ENCODE assay signal across 1 cellular context in the genomic region with DNA sequence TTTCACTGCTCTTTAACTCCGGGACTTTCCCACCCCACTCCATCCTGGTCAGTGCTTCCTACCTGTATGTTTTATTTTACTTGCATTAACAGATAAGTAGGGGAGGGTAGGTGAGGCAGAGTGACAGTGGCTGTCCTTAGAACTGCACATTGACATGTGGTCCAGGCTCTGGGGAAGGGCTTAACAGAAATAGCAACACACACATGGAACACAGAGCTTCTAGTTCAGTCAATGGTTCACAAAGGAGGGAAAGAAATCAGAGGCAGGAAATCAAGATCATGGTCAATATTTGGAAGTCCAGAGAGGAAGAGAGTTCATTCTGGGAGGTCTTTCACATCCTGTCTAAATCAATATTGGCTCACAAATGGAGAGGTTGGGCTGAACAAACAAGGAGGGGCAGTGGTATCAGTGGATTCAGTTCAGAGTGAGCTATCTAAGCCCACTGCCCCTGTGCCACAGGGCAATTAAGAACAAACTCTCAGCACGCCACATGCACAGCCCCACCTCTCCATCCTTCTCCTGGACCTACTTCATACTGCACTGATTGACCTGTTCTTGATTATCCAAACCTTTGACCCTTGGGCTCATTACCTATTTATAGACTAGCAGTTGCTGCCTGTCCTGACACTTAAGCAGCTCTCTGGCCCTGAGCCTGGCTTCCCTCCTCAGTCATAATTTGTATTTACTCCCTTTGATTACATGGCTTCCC.
TF ChIP-seq lines count a peak whose summit lies in the region.

No MANE protein-coding gene starts in this region.

TF ChIP-seq in HepG2, 621 proteins besides CTCF, POLR2A, EP300 and RAD21 (continued from another document and continues in another):
- 0 out of 2 replicates have a peak, but pooled peaks have one; percentile 10 for TF ChIP-seq PBX2 (CRISPR knock-in tag; IDR thresholded peaks at IDR 0.05)
- TF ChIP-seq PRPF4 (IDR thresholded peaks at IDR 0.05; ENCODE audit: low read depth, low read length, poor library complexity, severe bottlenecking) = no peak
- 0 out of 2 replicates have a peak, but pooled peaks have one; percentile 45 for TF ChIP-seq ZBTB3 (CRISPR knock-in tag; IDR thresholded peaks at IDR 0.05; ENCODE audit: borderline replicate concordance, low read depth)
- TF ChIP-seq GABPB1 (CRISPR knock-in tag; IDR thresholded peaks at IDR 0.05) = peak; percentile 56; the same call in 1 of the 2 replicates
- TF ChIP-seq, protein P1, sequence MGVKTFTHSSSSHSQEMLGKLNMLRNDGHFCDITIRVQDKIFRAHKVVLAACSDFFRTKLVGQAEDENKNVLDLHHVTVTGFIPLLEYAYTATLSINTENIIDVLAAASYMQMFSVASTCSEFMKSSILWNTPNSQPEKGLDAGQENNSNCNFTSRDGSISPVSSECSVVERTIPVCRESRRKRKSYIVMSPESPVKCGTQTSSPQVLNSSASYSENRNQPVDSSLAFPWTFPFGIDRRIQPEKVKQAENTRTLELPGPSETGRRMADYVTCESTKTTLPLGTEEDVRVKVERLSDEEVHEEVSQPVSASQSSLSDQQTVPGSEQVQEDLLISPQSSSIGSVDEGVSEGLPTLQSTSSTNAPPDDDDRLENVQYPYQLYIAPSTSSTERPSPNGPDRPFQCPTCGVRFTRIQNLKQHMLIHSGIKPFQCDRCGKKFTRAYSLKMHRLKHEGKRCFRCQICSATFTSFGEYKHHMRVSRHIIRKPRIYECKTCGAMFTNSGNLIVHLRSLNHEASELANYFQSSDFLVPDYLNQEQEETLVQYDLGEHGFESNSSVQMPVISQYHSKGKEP (CRISPR knock-in tag; IDR thresholded peaks at IDR 0.05) = no peak
- no peak for TF ChIP-seq NONO (IDR thresholded peaks at IDR 0.05)
- peak; percentile 54 for TF ChIP-seq NONO (CRISPR knock-in tag; conservative IDR thresholded peaks at IDR 0.05)
- TF ChIP-seq NFATC3 (CRISPR knock-in tag; IDR thresholded peaks at IDR 0.05) = no peak
- TF ChIP-seq PITX1 (CRISPR knock-in tag; IDR thresholded peaks at IDR 0.05) = peak; percentile 95
- TF ChIP-seq ZNF180 (CRISPR knock-in tag; IDR thresholded peaks at IDR 0.05; ENCODE audit: borderline replicate concordance, low read depth) = no peak
- no peak for TF ChIP-seq USF2 (IDR thresholded peaks at IDR 0.05; ENCODE audit: low read depth, low read length)
- no peak for TF ChIP-seq USF2 (CRISPR knock-in tag; IDR thresholded peaks at IDR 0.05; ENCODE audit: borderline replicate concordance)
- TF ChIP-seq ARID2 (CRISPR knock-in tag; IDR thresholded peaks at IDR 0.05; ENCODE audit: borderline replicate concordance) = no peak
- TF ChIP-seq ZNF17 (CRISPR knock-in tag; IDR thresholded peaks at IDR 0.05) = no peak
- TF ChIP-seq, protein P2, sequence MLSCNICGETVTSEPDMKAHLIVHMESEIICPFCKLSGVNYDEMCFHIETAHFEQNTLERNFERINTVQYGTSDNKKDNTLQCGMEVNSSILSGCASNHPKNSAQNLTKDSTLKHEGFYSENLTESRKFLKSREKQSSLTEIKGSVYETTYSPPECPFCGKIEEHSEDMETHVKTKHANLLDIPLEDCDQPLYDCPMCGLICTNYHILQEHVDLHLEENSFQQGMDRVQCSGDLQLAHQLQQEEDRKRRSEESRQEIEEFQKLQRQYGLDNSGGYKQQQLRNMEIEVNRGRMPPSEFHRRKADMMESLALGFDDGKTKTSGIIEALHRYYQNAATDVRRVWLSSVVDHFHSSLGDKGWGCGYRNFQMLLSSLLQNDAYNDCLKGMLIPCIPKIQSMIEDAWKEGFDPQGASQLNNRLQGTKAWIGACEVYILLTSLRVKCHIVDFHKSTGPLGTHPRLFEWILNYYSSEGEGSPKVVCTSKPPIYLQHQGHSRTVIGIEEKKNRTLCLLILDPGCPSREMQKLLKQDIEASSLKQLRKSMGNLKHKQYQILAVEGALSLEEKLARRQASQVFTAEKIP (CRISPR knock-in tag; IDR thresholded peaks at IDR 0.05; ENCODE audit: borderline replicate concordance) = no peak
- no peak for TF ChIP-seq TRIM22 (IDR thresholded peaks at IDR 0.05)
- TF ChIP-seq ZFP36 (IDR thresholded peaks at IDR 0.05; ENCODE audit: borderline replicate concordance, low read depth, low read length, partially characterized antibody) = no peak
- peak; percentile 91 for TF ChIP-seq ZNF317 (CRISPR knock-in tag; IDR thresholded peaks at IDR 0.05)
- no peak for TF ChIP-seq NRL (CRISPR knock-in tag; IDR thresholded peaks at IDR 0.05; ENCODE audit: borderline replicate concordance)
- TF ChIP-seq CHD4 (IDR thresholded peaks at IDR 0.05; ENCODE audit: borderline replicate concordance, low read length) = no peak
- peak in 1 of 2 experiments; percentile 90; a peak in 2 of 4 replicates for TF ChIP-seq KLF16 (CRISPR knock-in tag; IDR thresholded peaks at IDR 0.05)
- TF ChIP-seq SMAD1 (CRISPR knock-in tag; IDR thresholded peaks at IDR 0.05; ENCODE audit: borderline replicate concordance, low read depth) = no peak
- TF ChIP-seq, protein P3, sequence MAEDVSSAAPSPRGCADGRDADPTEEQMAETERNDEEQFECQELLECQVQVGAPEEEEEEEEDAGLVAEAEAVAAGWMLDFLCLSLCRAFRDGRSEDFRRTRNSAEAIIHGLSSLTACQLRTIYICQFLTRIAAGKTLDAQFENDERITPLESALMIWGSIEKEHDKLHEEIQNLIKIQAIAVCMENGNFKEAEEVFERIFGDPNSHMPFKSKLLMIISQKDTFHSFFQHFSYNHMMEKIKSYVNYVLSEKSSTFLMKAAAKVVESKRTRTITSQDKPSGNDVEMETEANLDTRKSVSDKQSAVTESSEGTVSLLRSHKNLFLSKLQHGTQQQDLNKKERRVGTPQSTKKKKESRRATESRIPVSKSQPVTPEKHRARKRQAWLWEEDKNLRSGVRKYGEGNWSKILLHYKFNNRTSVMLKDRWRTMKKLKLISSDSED (CRISPR knock-in tag; IDR thresholded peaks at IDR 0.05) = no peak
- TF ChIP-seq, protein P4, sequence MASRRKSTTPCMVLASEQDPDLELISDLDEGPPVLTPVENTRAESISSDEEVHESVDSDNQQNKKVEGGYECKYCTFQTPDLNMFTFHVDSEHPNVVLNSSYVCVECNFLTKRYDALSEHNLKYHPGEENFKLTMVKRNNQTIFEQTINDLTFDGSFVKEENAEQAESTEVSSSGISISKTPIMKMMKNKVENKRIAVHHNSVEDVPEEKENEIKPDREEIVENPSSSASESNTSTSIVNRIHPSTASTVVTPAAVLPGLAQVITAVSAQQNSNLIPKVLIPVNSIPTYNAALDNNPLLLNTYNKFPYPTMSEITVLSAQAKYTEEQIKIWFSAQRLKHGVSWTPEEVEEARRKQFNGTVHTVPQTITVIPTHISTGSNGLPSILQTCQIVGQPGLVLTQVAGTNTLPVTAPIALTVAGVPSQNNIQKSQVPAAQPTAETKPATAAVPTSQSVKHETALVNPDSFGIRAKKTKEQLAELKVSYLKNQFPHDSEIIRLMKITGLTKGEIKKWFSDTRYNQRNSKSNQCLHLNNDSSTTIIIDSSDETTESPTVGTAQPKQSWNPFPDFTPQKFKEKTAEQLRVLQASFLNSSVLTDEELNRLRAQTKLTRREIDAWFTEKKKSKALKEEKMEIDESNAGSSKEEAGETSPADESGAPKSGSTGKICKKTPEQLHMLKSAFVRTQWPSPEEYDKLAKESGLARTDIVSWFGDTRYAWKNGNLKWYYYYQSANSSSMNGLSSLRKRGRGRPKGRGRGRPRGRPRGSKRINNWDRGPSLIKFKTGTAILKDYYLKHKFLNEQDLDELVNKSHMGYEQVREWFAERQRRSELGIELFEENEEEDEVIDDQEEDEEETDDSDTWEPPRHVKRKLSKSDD (CRISPR knock-in tag; IDR thresholded peaks at IDR 0.05; ENCODE audit: low read depth) = no peak
- no peak; the same call in 1 of the 2 replicates for TF ChIP-seq ZNF124 (CRISPR knock-in tag; IDR thresholded peaks at IDR 0.05)
- no peak for TF ChIP-seq ZNF567 (CRISPR knock-in tag; IDR thresholded peaks at IDR 0.05; ENCODE audit: borderline replicate concordance)
- TF ChIP-seq ZNF136 (CRISPR knock-in tag; IDR thresholded peaks at IDR 0.05; ENCODE audit: low read depth) = no peak
- no peak for TF ChIP-seq SYNCRIP (IDR thresholded peaks at IDR 0.05; ENCODE audit: insufficient read depth, low read depth, low read length)
- no peak for TF ChIP-seq PAX8 (CRISPR knock-in tag; IDR thresholded peaks at IDR 0.05; ENCODE audit: borderline replicate concordance)
- TF ChIP-seq THAP9 (CRISPR knock-in tag; IDR thresholded peaks at IDR 0.05; ENCODE audit: borderline replicate concordance) = no peak
- TF ChIP-seq ZZZ3 (CRISPR knock-in tag; IDR thresholded peaks at IDR 0.05; ENCODE audit: borderline replicate concordance) = no peak
- TF ChIP-seq ZNF546 (CRISPR knock-in tag; conservative IDR thresholded peaks at IDR 0.05) = 0 out of 2 replicates have a peak, but pooled peaks have one; percentile 47
- 0 out of 2 replicates have a peak, but pooled peaks have one; percentile 56 for TF ChIP-seq ZNF510 (CRISPR knock-in tag; IDR thresholded peaks at IDR 0.05; ENCODE audit: low read depth)
- TF ChIP-seq, protein P5, sequence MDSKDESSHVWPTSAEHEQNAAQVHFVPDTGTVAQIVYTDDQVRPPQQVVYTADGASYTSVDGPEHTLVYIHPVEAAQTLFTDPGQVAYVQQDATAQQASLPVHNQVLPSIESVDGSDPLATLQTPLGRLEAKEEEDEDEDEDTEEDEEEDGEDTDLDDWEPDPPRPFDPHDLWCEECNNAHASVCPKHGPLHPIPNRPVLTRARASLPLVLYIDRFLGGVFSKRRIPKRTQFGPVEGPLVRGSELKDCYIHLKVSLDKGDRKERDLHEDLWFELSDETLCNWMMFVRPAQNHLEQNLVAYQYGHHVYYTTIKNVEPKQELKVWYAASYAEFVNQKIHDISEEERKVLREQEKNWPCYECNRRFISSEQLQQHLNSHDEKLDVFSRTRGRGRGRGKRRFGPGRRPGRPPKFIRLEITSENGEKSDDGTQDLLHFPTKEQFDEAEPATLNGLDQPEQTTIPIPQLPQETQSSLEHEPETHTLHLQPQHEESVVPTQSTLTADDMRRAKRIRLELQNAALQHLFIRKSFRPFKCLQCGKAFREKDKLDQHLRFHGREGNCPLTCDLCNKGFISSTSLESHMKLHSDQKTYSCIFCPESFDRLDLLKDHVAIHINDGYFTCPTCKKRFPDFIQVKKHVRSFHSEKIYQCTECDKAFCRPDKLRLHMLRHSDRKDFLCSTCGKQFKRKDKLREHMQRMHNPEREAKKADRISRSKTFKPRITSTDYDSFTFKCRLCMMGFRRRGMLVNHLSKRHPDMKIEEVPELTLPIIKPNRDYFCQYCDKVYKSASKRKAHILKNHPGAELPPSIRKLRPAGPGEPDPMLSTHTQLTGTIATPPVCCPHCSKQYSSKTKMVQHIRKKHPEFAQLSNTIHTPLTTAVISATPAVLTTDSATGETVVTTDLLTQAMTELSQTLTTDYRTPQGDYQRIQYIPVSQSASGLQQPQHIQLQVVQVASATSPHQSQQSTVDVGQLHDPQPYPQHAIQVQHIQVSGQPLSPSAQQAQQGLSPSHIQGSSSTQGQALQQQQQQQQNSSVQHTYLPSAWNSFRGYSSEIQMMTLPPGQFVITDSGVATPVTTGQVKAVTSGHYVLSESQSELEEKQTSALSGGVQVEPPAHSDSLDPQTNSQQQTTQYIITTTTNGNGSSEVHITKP (CRISPR knock-in tag; IDR thresholded peaks at IDR 0.05; ENCODE audit: low read depth) = no peak
- TF ChIP-seq ZNF34 (CRISPR knock-in tag; IDR thresholded peaks at IDR 0.05; ENCODE audit: borderline replicate concordance) = 0 out of 2 replicates have a peak, but pooled peaks have one; percentile 52
- peak; percentile 71 for TF ChIP-seq HNF4G (IDR thresholded peaks at IDR 0.05; ENCODE audit: borderline replicate concordance, low read depth, low read length)
- peak; percentile 60; the same call in 1 of the 2 replicates for TF ChIP-seq HNF4G (CRISPR knock-in tag; IDR thresholded peaks at IDR 0.05; ENCODE audit: borderline replicate concordance, low read depth)
